ENCODE assay signal across 35 cellular contexts in genomic region chr19:50690439-50690838, GRCh38.
"Had no signal": no experiment of that assay in that cellular context is flagged by ENCODE, and none has a peak within 500 bp of the region (broad histone marks: within the 10 kb centered on the region; RNA-seq: fewer than 3 reads in every experiment).

No MANE protein-coding gene starts in this region.

- H3K4me3 ChIP-seq: MG63 had no signal

- DNase-seq: Kasumi-1, MG63, MM.1S, MV-4-11, NCI-H1048, NCI-H1092, NCI-H1092 treated with DMSO at 0.1 percent for 48 hours, NCI-H1105, NCI-H1105 treated with DMSO at 0.1 percent for 48 hours, NCI-H1417, NCI-H1417 treated with DMSO at 0.1 percent for 48 hours, NCI-H1436, NCI-H1436 treated with DMSO at 0.1 percent for 48 hours, NCI-H146, NCI-H1694, NCI-H1694 treated with DMSO at 0.1 percent for 48 hours, NCI-H187, NCI-H187 treated with DMSO at 0.1 percent for 48 hours, NCI-H1930, NCI-H2029, NCI-H2029 treated with DMSO at 0.1 percent for 48 hours, NCI-H2081, NCI-H2081 treated with DMSO at 0.1 percent for 48 hours, NCI-H2107, NCI-H2171, NCI-H2171 treated with DMSO at 0.1 percent for 48 hours, NCI-H2227 treated with DMSO at 0.1 percent for 48 hours, NCI-H226, NCI-H345, NCI-H446, NCI-H446 treated with DMSO at 0.1 percent for 48 hours, NCI-H510A, NCI-H510A treated with DMSO at 0.1 percent for 48 hours, NCI-H524, NCI-H524 treated with DMSO at 0.1 percent for 48 hours had no signal

- H3K36me3 ChIP-seq: MG63 had no signal

- H3K9me3 ChIP-seq: MG63 had no signal
